Comparison of ENCODE assay signal across 15 cellular contexts in genomic region chr11:66142370-66143263, GRCh38.
A peak's percentile ranks its signal among the peaks of the same experiment; 100 is the strongest.
DNase-seq lines count a peak whose midpoint lies in the region; ATAC-seq, FAIRE-seq and TF ChIP-seq lines count a peak whose summit lies in the region.
"Had no signal": no experiment of that assay in that cellular context is flagged by ENCODE, and none has a peak within 500 bp of the region (broad histone marks: within the 10 kb centered on the region; RNA-seq: fewer than 3 reads in every experiment).

No MANE protein-coding gene starts in this region.

- H3K36me3 Mint-ChIP-seq in astrocyte (ENCODE audit: low read depth, unreplicated experiment) (peaks cover 12% of the 10 kb centered on the region), progenitor cell of endocrine pancreas (ENCODE audit: insufficient read depth) (peaks cover 8% of the 10 kb centered on the region), osteocyte (ENCODE audit: unreplicated experiment) (peaks cover 11% of the 10 kb centered on the region)

- H3K4me1 Mint-ChIP-seq in astrocyte (ENCODE audit: low read depth, unreplicated experiment), result peaks cover 8% of the 10 kb centered on the region
- peaks cover 37% of the 10 kb centered on the region for H3K4me1 Mint-ChIP-seq in progenitor cell of endocrine pancreas (ENCODE audit: low read depth)
- peaks cover 7% of the 10 kb centered on the region for H3K4me1 Mint-ChIP-seq in osteocyte (ENCODE audit: unreplicated experiment)

- no peak overlapping the region for H3K27ac ChIP-seq in astrocyte (ENCODE audit: low read depth, low read length)
- H3K27ac ChIP-seq: parathyroid adenoma had no signal

- H3K27ac Mint-ChIP-seq in astrocyte (ENCODE audit: unreplicated experiment) (no peak overlapping the region), progenitor cell of endocrine pancreas (peak overlapping the region; percentile 53), osteocyte (ENCODE audit: unreplicated experiment) (no peak overlapping the region)
- H3K27ac Mint-ChIP-seq: endodermal cell had no signal

- peaks cover 42% of the 10 kb centered on the region for H3K79me2 ChIP-seq in astrocyte (ENCODE audit: insufficient read depth, low read length)

- TF ChIP-seq CTCF in astrocyte (IDR thresholded peaks at IDR 0.05; ENCODE audit: insufficient read depth, low read depth, low read length) (no peak), progenitor cell of endocrine pancreas (IDR thresholded peaks at IDR 0.05; ENCODE audit: unreplicated experiment) (no peak), osteocyte (IDR thresholded peaks at IDR 0.05) (no peak)

- H3K4me3 Mint-ChIP-seq in astrocyte (ENCODE audit: unreplicated experiment), result no peak overlapping the region
- H3K4me3 Mint-ChIP-seq in progenitor cell of endocrine pancreas (ENCODE audit: low read depth), result no peak overlapping the region
- H3K4me3 Mint-ChIP-seq in osteocyte (ENCODE audit: unreplicated experiment), result no peak overlapping the region
- H3K4me3 Mint-ChIP-seq: endodermal cell had no signal

- H3K4me2 ChIP-seq in astrocyte (ENCODE audit: low read length), result peak overlapping the region; percentile 48

- H3K36me3 ChIP-seq in astrocyte (ENCODE audit: insufficient read depth, low read length), result no peaks in the 10 kb centered on the region

- peaks cover 13% of the 10 kb centered on the region for H3K4me1 ChIP-seq in astrocyte (ENCODE audit: insufficient read depth, low read length)
- H3K4me1 ChIP-seq: parathyroid adenoma had no signal

- intact Hi-C loops in Right ventricle myocardium superior (cut with DNase I), result no loop called here

- H3K9me3 ChIP-seq in astrocyte (ENCODE audit: insufficient read depth, low read depth, low read length), result no peaks in the 10 kb centered on the region

- no peaks in the 10 kb centered on the region for H3K27me3 ChIP-seq in astrocyte (ENCODE audit: insufficient read depth, low read length)

- DNase-seq in ELR (ENCODE audit: low read depth) (peak; percentile 80), NCI-H146 (lab: John Stamatoyannopoulos, UW) (peak; percentile 76), astrocyte (ENCODE audit: low read depth) (peak; percentile 72), progenitor cell of endocrine pancreas (ENCODE audit: low spot score, unreplicated experiment) (no peak), osteocyte (ENCODE audit: extremely low spot score, unreplicated experiment) (no peak), Right ventricle myocardium superior (no peak)
- DNase-seq: endodermal cell; hypothalamus; NCI-H446; stimulated activated CD4-positive, alpha-beta T cell treated with anti-CD3 and anti-CD28 coated beads, Interleukin-2, amount 100 ng/mL, for 48 hours; stimulated activated naive CD4-positive, alpha-beta T cell had no signal

- H3K4me3 ChIP-seq in astrocyte (ENCODE audit: insufficient read depth, low read depth, low read length), result no peak overlapping the region
- H3K4me3 ChIP-seq: lung had no signal

- H3K9me3 Mint-ChIP-seq in astrocyte (ENCODE audit: unreplicated experiment) (no peaks in the 10 kb centered on the region), progenitor cell of endocrine pancreas (ENCODE audit: low read depth) (peaks cover 7% of the 10 kb centered on the region), osteocyte (ENCODE audit: unreplicated experiment) (peaks cover 11% of the 10 kb centered on the region)

- H3K27me3 Mint-ChIP-seq in astrocyte (ENCODE audit: low read depth, unreplicated experiment), result no peaks in the 10 kb centered on the region
- no peaks in the 10 kb centered on the region for H3K27me3 Mint-ChIP-seq in progenitor cell of endocrine pancreas
- H3K27me3 Mint-ChIP-seq in osteocyte (ENCODE audit: unreplicated experiment), result no peaks in the 10 kb centered on the region

- ATAC-seq in HG02884 (IDR thresholded peaks at IDR 0.05; ENCODE audit: unreplicated experiment), result no peak
- ATAC-seq in Right ventricle myocardium superior (ENCODE audit: poor library complexity), result no peak
- ATAC-seq: Right ventricle myocardium inferior had no signal

- H4K20me1 ChIP-seq in astrocyte (ENCODE audit: insufficient read depth, low read length), result peaks cover 36% of the 10 kb centered on the region

- H3K9ac ChIP-seq in astrocyte (ENCODE audit: low read length), result no peak overlapping the region
- H3K9ac ChIP-seq: parathyroid adenoma had no signal

- H2AFZ ChIP-seq in astrocyte (ENCODE audit: low read depth, low read length), result no peak overlapping the region
- H2AFZ ChIP-seq: parathyroid adenoma had no signal

- FAIRE-seq in astrocyte (lab: Jason Lieb, UNC), result no peak

Comparison
In these comparisons a context has a peak if more than half of its experiments do, and no peak if none do; other contexts are left out.
1. DNase-seq: peak in ELR (single experiment), NCI-H146 (single experiment) and astrocyte (single experiment); none in progenitor cell of endocrine pancreas (single experiment), osteocyte (single experiment) and Right ventricle myocardium superior (single experiment).